Comparison of ENCODE assay signal across 8 cellular contexts in genomic region chr6:153231048-153231635, GRCh38.
DNase-seq lines count a peak whose midpoint lies in the region; ATAC-seq, FAIRE-seq and TF ChIP-seq lines count a peak whose summit lies in the region.

No MANE protein-coding gene starts in this region.

- in situ Hi-C loops in GM13977 (cut with MboI; ENCODE audit: low pct_unique_long_range_greater_than_20kb, low sequenced_read_pairs, unreplicated experiment) = no loop called here

- no peak for FAIRE-seq in GM19239 (lab: Jason Lieb, UNC)

- no peaks in the 10 kb centered on the region for H3K4me1 ChIP-seq in prostate gland (replicated peaks)

- no peak overlapping the region for H3K4me3 ChIP-seq in prostate gland

- no peak overlapping the region for H3K27ac ChIP-seq in prostate gland

- no peaks in the 10 kb centered on the region for H3K36me3 ChIP-seq in prostate gland

- no peaks in the 10 kb centered on the region for H3K27me3 ChIP-seq in prostate gland (replicated peaks; ENCODE audit: insufficient read depth)

- WGBS in prostate gland = 6% methylated on average over 12 of the region's 12 CpGs

- DNase-seq in Ammon's horn (ENCODE audit: low spot score) (peak; percentile 55), GM13977 (ENCODE audit: low spot score) (peak; percentile 4), M059J (ENCODE audit: low read depth) (peak; percentile 29), glomerular endothelial cell (ENCODE audit: extremely low read depth, low read depth, low spot score) (peak; percentile 16), prostate gland (ENCODE audit: low spot score) (no peak), GM19239 (ENCODE audit: insufficient read length, low spot score) (no peak)
- DNase-seq in activated CD4-positive, alpha-beta T cell treated with anti-CD3 and anti-CD28 coated beads, Interleukin-2, amount 50 U/mL, for 48 hours = peak; percentile 40 to 49

- H3K9me3 ChIP-seq in prostate gland = no peaks in the 10 kb centered on the region

- TF ChIP-seq CTCF in GM13977 (IDR thresholded peaks at IDR 0.05; ENCODE audit: extremely low read depth, insufficient read depth, missing control alignments) (peak; percentile 82), prostate gland (IDR thresholded peaks at IDR 0.05) (peak in 3 of 4 experiments; percentile 54 to 81 (median 62))

- ATAC-seq in HG03439 (IDR thresholded peaks at IDR 0.05; ENCODE audit: unreplicated experiment) = no peak

- intact Hi-C loops in prostate gland (cut with DNase I) = no loop called here

- no peak for TF ChIP-seq POLR2A in prostate gland (IDR thresholded peaks at IDR 0.05)

Comparison
In these comparisons a context has a peak if more than half of its experiments do, and no peak if none do; other contexts are left out.
1. DNase-seq: peak in Ammon's horn (single experiment), GM13977 (single experiment), M059J (single experiment), activated CD4-positive, alpha-beta T cell treated with anti-CD3 and anti-CD28 coated beads, Interleukin-2, amount 50 U/mL, for 48 hours (2 of 2) and glomerular endothelial cell (single experiment); none in prostate gland (single experiment) and GM19239 (single experiment).